In the genomic region with DNA sequence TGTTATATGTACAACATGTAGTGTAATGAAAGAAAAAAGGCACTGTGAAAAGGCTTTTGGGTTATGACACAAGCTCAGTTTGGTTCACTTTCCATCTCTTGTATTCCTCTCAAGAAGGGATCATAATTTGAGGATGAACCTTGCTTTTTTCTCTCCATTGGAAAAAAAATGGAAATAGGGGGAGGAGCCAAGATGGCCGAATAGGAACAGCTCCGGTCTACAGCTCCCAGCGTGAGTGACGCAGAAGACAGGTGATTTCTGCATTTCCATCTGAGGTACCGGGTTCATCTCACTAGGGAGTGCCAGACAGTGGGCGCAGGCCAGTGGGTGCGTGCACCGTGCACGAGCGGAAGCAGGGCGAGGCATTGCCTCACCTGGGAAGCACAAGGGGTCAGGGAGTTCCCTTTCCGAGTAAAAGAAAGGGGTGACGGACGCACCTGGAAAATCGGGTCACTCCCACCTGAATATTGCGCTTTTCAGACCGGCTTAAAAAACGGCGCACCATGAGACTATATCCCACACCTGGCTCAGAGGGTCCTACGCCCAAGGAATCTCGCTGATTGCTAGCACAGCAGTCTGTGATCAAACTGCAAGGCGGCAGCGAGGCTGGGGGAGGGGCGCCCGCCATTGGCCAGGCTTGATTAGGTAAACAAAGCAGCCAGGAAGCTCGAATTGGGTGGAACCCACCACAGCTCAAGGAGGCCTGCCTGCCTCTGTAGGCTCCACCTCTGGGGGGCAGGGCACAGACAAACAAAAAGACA, we compare ENCODE assay signal across 1 cellular context.
TF ChIP-seq lines count a peak whose summit lies in the region.
"Not testable (repeated sequence)": the region's sequence is repeated elsewhere in the genome, so short reads cannot be mapped to it uniquely, and the experiment has no call there.

No MANE protein-coding gene starts in this region.

TF ChIP-seq in K562, 482 proteins besides CTCF, POLR2A, EP300 and RAD21:
- not testable (repeated sequence) for TF ChIP-seq ATF1, NR2C2 (CRISPR knock-in tag; IDR thresholded peaks at IDR 0.05)
- TF ChIP-seq ATF1 (tag; IDR thresholded peaks at IDR 0.05) = peak; percentile 59
- TF ChIP-seq NRF1 (conservative IDR thresholded peaks at IDR 0.05 in 1 of 2, IDR thresholded peaks at IDR 0.05 in 1 of 2) = 0 out of 4 replicates have a peak, but pooled peaks of 1 of the 2 experiments have one; percentile 19
- TF ChIP-seq ZNF384 (IDR thresholded peaks at IDR 0.05; ENCODE audit: low read depth, low read length) = 0 out of 2 replicates have a peak, but pooled peaks have one; percentile 16
- TF ChIP-seq NR2C2 (tag; IDR thresholded peaks at IDR 0.05) = 0 out of 2 replicates have a peak, but pooled peaks have one; percentile 14
- TF ChIP-seq L3MBTL2 (IDR thresholded peaks at IDR 0.05) = 0 out of 2 replicates have a peak, but pooled peaks have one; percentile 21
- TF ChIP-seq, protein P1, sequence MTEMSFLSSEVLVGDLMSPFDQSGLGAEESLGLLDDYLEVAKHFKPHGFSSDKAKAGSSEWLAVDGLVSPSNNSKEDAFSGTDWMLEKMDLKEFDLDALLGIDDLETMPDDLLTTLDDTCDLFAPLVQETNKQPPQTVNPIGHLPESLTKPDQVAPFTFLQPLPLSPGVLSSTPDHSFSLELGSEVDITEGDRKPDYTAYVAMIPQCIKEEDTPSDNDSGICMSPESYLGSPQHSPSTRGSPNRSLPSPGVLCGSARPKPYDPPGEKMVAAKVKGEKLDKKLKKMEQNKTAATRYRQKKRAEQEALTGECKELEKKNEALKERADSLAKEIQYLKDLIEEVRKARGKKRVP (CRISPR knock-in tag; IDR thresholded peaks at IDR 0.05) = 0 out of 2 replicates have a peak, but pooled peaks have one; percentile 6
- TF ChIP-seq, protein P2, sequence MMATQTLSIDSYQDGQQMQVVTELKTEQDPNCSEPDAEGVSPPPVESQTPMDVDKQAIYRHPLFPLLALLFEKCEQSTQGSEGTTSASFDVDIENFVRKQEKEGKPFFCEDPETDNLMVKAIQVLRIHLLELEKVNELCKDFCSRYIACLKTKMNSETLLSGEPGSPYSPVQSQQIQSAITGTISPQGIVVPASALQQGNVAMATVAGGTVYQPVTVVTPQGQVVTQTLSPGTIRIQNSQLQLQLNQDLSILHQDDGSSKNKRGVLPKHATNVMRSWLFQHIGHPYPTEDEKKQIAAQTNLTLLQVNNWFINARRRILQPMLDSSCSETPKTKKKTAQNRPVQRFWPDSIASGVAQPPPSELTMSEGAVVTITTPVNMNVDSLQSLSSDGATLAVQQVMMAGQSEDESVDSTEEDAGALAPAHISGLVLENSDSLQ (IDR thresholded peaks at IDR 0.05) = peak; percentile 68
- 0 out of 2 replicates have a peak, but pooled peaks have one; percentile 24 for TF ChIP-seq RBFOX2 (IDR thresholded peaks at IDR 0.05; ENCODE audit: low read depth, low read length)
- peak in 1 of 3 experiments; percentile 44 for TF ChIP-seq YY1 (IDR thresholded peaks at IDR 0.05; ENCODE audit: borderline replicate concordance in 1 of 3, control insufficient read depth in 1 of 3, extremely low read depth in 1 of 3, insufficient read depth in 3 of 3, insufficient read length in 1 of 3, insufficient replicate concordance in 2 of 3, low read depth in 1 of 3, low read length in 2 of 3)
